In genomic region chr13:111472083-111472482, GRCh38 we compare ENCODE assay signal across 14 cellular contexts.
A peak's percentile ranks its signal among the peaks of the same experiment; 100 is the strongest.
DNase-seq lines count a peak whose midpoint lies in the region; ATAC-seq and TF ChIP-seq lines count a peak whose summit lies in the region.
"Had no signal": no experiment of that assay in that cellular context is flagged by ENCODE, and none has a peak within 500 bp of the region (broad histone marks: within the 10 kb centered on the region; RNA-seq: fewer than 3 reads in every experiment).

No MANE protein-coding gene starts in this region.

- H3K79me2 ChIP-seq in MM.1S (ENCODE audit: low read length) = peaks cover 28% of the 10 kb centered on the region

- no peaks in the 10 kb centered on the region for H3F3A ChIP-seq in MM.1S (ENCODE audit: insufficient read depth, low read length)

- H3K36me3 Mint-ChIP-seq in natural killer cell treated with Interleukin-12 subunit alpha and Interleukin-12 subunit beta and Interleukin-15 and Interleukin-18, amount 100 ng/mL, for 72 hours = no peaks in the 10 kb centered on the region
- H3K36me3 Mint-ChIP-seq in natural killer cell = no peaks in the 10 kb centered on the region
- no peaks in the 10 kb centered on the region for H3K36me3 Mint-ChIP-seq in osteocyte (ENCODE audit: unreplicated experiment)

- H4K20me1 ChIP-seq in MM.1S (ENCODE audit: insufficient read depth, low read length) = no peaks in the 10 kb centered on the region

- no peak overlapping the region for H3K9ac ChIP-seq in MM.1S (ENCODE audit: low read length)

- H3K4me3 ChIP-seq in coronary artery (no peak overlapping the region), testis (no peak overlapping the region), MM.1S (ENCODE audit: low read length) (no peak overlapping the region)
- H3K4me3 ChIP-seq: GM23338 had no signal

- TF ChIP-seq POLR2A in testis (IDR thresholded peaks at IDR 0.05) = no peak

- H3K4me3 Mint-ChIP-seq in natural killer cell treated with Interleukin-12 subunit alpha and Interleukin-12 subunit beta and Interleukin-15 and Interleukin-18, amount 100 ng/mL, for 72 hours = no peak overlapping the region
- H3K4me3 Mint-ChIP-seq in natural killer cell (no peak overlapping the region), osteocyte (ENCODE audit: unreplicated experiment) (no peak overlapping the region)
- H3K4me3 Mint-ChIP-seq: B cell; CD4-positive, alpha-beta T cell; GM23338 had no signal

- peak; percentile 25 to 28 for ATAC-seq in natural killer cell treated with Interleukin-12 subunit alpha and Interleukin-12 subunit beta and Interleukin-15 and Interleukin-18, amount 100 ng/mL, for 72 hours
- no peak for ATAC-seq in natural killer cell
- ATAC-seq: GM23338 had no signal

- H3K27ac Mint-ChIP-seq in natural killer cell treated with Interleukin-12 subunit alpha and Interleukin-12 subunit beta and Interleukin-15 and Interleukin-18, amount 100 ng/mL, for 72 hours = no peak overlapping the region
- H3K27ac Mint-ChIP-seq in natural killer cell (no peak overlapping the region), osteocyte (ENCODE audit: unreplicated experiment) (no peak overlapping the region)
- H3K27ac Mint-ChIP-seq: B cell; CD4-positive, alpha-beta T cell; GM23338 had no signal

- H3K27me3 Mint-ChIP-seq in natural killer cell treated with Interleukin-12 subunit alpha and Interleukin-12 subunit beta and Interleukin-15 and Interleukin-18, amount 100 ng/mL, for 72 hours = peaks cover 9 to 11% of the 10 kb centered on the region in 2 donors
- peaks cover 3% of the 10 kb centered on the region in 2 donors for H3K27me3 Mint-ChIP-seq in natural killer cell (ENCODE audit: low read depth in 2 of 2)
- peaks cover 5% of the 10 kb centered on the region for H3K27me3 Mint-ChIP-seq in osteocyte (ENCODE audit: unreplicated experiment)

- H3K4me2 ChIP-seq in MM.1S (ENCODE audit: low read depth, low read length) = no peak overlapping the region
- H3K4me2 ChIP-seq: GM23338 had no signal

- H3K4me1 Mint-ChIP-seq in natural killer cell treated with Interleukin-12 subunit alpha and Interleukin-12 subunit beta and Interleukin-15 and Interleukin-18, amount 100 ng/mL, for 72 hours (ENCODE audit: low read depth in 2 of 2) = no peaks in the 10 kb centered on the region
- H3K4me1 Mint-ChIP-seq in natural killer cell = no peaks in the 10 kb centered on the region
- no peaks in the 10 kb centered on the region for H3K4me1 Mint-ChIP-seq in osteocyte (ENCODE audit: unreplicated experiment)
- H3K4me1 Mint-ChIP-seq: B cell, GM23338 had no signal

- no peaks in the 10 kb centered on the region for H3K36me3 ChIP-seq in testis (ENCODE audit: low read depth, missing control alignments)
- no peaks in the 10 kb centered on the region for H3K36me3 ChIP-seq in MM.1S (replicated peaks; ENCODE audit: insufficient read depth, low read length)

- H3K4me1 ChIP-seq in testis (no peaks in the 10 kb centered on the region), MM.1S (ENCODE audit: low read length) (no peaks in the 10 kb centered on the region)
- H3K4me1 ChIP-seq: Caco-2 had no signal

- no peak overlapping the region for H2AFZ ChIP-seq in MM.1S (ENCODE audit: low read length)
- H2AFZ ChIP-seq: GM23338 had no signal

- intact Hi-C loops in natural killer cell (cut with micrococcal nuclease) = loop anchor here (10.0 kb wide), 1 partner anchor 973 kb away; no protein-coding TSS in a partner anchor
- intact Hi-C loops in testis (cut with DNase I; ENCODE audit: low total_unique reads) = loop anchor here (5.0 kb wide), 2 partner anchors 975 to 1135 kb away; no protein-coding TSS in a partner anchor

- no peaks in the 10 kb centered on the region for H3K9me2 ChIP-seq in MM.1S (replicated peaks; ENCODE audit: insufficient read depth, low read length)

- H3K9me3 ChIP-seq in testis (no peaks in the 10 kb centered on the region), MM.1S (replicated peaks; ENCODE audit: insufficient read depth, low read length) (no peaks in the 10 kb centered on the region)
- H3K9me3 ChIP-seq: Caco-2 had no signal

- TF ChIP-seq CTCF in natural killer cell (IDR thresholded peaks at IDR 0.05) (no peak), coronary artery (IDR thresholded peaks at IDR 0.05) (no peak), osteocyte (IDR thresholded peaks at IDR 0.05) (no peak), testis (IDR thresholded peaks at IDR 0.05) (no peak), MM.1S (IDR thresholded peaks at IDR 0.05; ENCODE audit: low read length) (no peak)

- no peaks in the 10 kb centered on the region for H3K9me3 Mint-ChIP-seq in natural killer cell treated with Interleukin-12 subunit alpha and Interleukin-12 subunit beta and Interleukin-15 and Interleukin-18, amount 100 ng/mL, for 72 hours
- H3K9me3 Mint-ChIP-seq in natural killer cell (no peaks in the 10 kb centered on the region), osteocyte (ENCODE audit: unreplicated experiment) (no peaks in the 10 kb centered on the region)
- H3K9me3 Mint-ChIP-seq: CD4-positive, alpha-beta T cell; GM23338 had no signal

- DNase-seq in natural killer cell treated with Interleukin-12 subunit alpha and Interleukin-12 subunit beta and Interleukin-15 and Interleukin-18, amount 100 ng/mL, for 72 hours (ENCODE audit: low spot score) = no peak
- DNase-seq in natural killer cell (no peak), coronary artery (ENCODE audit: low spot score) (peak; percentile 31), osteocyte (ENCODE audit: extremely low spot score, unreplicated experiment) (peak; percentile 82), testis (peak; percentile 1), activated gamma-delta T cell (lab: John Stamatoyannopoulos, UW) (no peak), inferior parietal cortex (ENCODE audit: extremely low spot score) (no peak), MM.1S (no peak)
- DNase-seq: Caco-2; CD4-positive, alpha-beta T cell; HCEC 1CT had no signal

- H3K27ac ChIP-seq in coronary artery (no peak overlapping the region), testis (no peak overlapping the region), MM.1S (ENCODE audit: low read length) (no peak overlapping the region)
- H3K27ac ChIP-seq: C4-2B had no signal

- 84 to 87% methylated on average over 10 of the region's 10 CpGs for WGBS in testis, 2 donors

- no peaks in the 10 kb centered on the region for H3K27me3 ChIP-seq in testis
- H3K27me3 ChIP-seq in MM.1S (replicated peaks; ENCODE audit: insufficient read depth, low read length) = no peaks in the 10 kb centered on the region

Comparison
In these comparisons a context has a peak if more than half of its experiments do, and no peak if none do; other contexts are left out.
1. ATAC-seq: peak in natural killer cell treated with Interleukin-12 subunit alpha and Interleukin-12 subunit beta and Interleukin-15 and Interleukin-18, amount 100 ng/mL, for 72 hours (2 of 2); none in natural killer cell (0 of 3).
2. DNase-seq: peak in coronary artery (single experiment), osteocyte (single experiment) and testis (single experiment); none in natural killer cell treated with Interleukin-12 subunit alpha and Interleukin-12 subunit beta and Interleukin-15 and Interleukin-18, amount 100 ng/mL, for 72 hours (single experiment), natural killer cell (single experiment), activated gamma-delta T cell (single experiment), inferior parietal cortex (single experiment) and MM.1S (single experiment).